In the genomic region with DNA sequence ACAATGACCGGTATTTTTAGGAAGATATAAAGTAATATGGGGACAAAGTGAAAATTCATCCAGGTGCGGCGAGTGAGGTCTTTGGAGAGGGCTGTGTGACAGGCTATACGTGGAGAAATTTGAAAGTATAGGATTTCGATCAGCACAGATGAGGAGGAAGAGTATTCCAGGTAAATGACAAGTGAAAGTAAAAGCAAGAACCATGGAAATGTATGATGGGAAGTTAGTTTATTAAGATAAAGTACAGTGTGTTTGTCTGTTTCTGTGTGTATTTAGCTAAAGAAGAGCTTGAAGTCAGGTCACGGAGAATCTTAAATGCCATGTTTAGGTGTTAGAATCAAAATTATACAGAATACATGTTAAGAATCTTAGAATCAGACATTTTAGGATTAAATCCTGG, we compare ENCODE assay signal across 23 cellular contexts.
"Had no signal": no experiment of that assay in that cellular context is flagged by ENCODE, and none has a peak within 500 bp of the region (broad histone marks: within the 10 kb centered on the region; RNA-seq: fewer than 3 reads in every experiment).

No MANE protein-coding gene starts in this region.

- FAIRE-seq: endometrium, kidney had no signal

- H3K4me1 ChIP-seq: colonic mucosa, esophagus squamous epithelium, gastrocnemius medialis, left ventricle myocardium inferior, lower lobe of right lung had no signal

- H3K9me3 ChIP-seq: colonic mucosa, gastrocnemius medialis had no signal

- DNase-seq: colonic mucosa; cortex of kidney; effector CD8-positive, alpha-beta T cell; effector memory CD8-positive, alpha-beta T cell; endodermal cell; erythroblast; esophagus squamous epithelium; foreskin fibroblast; foreskin melanocyte; gastrocnemius medialis; glutamatergic neuron; head of caudate nucleus; heart right ventricle; hippocampal formation; islet precursor cell; kidney; kidney glomerular epithelial cell; left ventricle myocardium inferior; lower lobe of right lung; mesenchymal stem cell; naive thymus-derived CD4-positive, alpha-beta T cell had no signal

- H3K36me3 ChIP-seq: colonic mucosa, gastrocnemius medialis had no signal

- H3K4me3 ChIP-seq: colonic mucosa, esophagus squamous epithelium, gastrocnemius medialis, heart right ventricle, left ventricle myocardium inferior, lower lobe of right lung had no signal

- ATAC-seq: effector memory CD8-positive, alpha-beta T cell; esophagus mucosa; gastrocnemius medialis; heart right ventricle; lower lobe of right lung; naive thymus-derived CD4-positive, alpha-beta T cell had no signal
